Comparison of ENCODE assay signal across 21 cellular contexts in the genomic region with DNA sequence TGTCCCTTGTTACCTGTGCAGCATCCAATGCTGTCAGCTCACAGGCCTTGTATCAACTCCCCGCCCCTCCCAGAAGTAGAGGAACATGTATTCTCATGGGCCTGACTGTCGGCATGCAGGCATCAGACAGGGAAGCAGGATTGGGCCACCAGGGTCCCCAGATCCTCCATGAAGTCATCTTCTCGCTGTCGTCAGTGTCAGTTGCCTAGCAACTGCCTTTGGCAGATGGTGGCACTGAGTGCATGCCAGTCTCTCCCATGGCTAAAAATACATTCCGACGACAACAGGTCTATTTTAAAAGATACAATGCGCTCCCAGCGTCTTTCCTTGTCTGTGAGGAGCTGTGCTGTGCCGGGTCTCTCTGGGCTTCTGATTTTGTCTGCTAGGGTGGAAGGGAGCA. TPM values are rescaled to one million over a fixed set of nuclear protein-coding genes. Genes with fewer than 3 reads are reported as not detected.
DNase-seq lines count a peak whose midpoint lies in the region; ATAC-seq and TF ChIP-seq lines count a peak whose summit lies in the region.
"Had no signal": no experiment of that assay in that cellular context is flagged by ENCODE, and none has a peak within 500 bp of the region (broad histone marks: within the 10 kb centered on the region; RNA-seq: fewer than 3 reads in every experiment).

No MANE protein-coding gene starts in this region.

- 65 to 70% methylated on average over 7 to 9 of the region's 9 CpGs for WGBS in body of pancreas, 2 donors

- DNase-seq in NCI-H1417 (lab: John Stamatoyannopoulos, UW), result peak in 2 of 3 experiments; percentile 40 to 61
- DNase-seq in NCI-H1417 treated with DMSO at 0.1 percent for 48 hours (lab: John Stamatoyannopoulos, UW), result no peak
- peak in 3 of 4 donors; percentile 20 to 35 (median 29) for DNase-seq in body of pancreas
- peak; percentile 32 to 46 for DNase-seq in hippocampal formation (lab: John Stamatoyannopoulos, UW)
- peak; percentile 50 for DNase-seq in retina
- DNase-seq in NK-92 treated with Interleukin-12 subunit alpha and Interleukin-12 subunit beta, amount 100 ng/mL, for 24 hours (lab: John Stamatoyannopoulos, UW), result no peak
- DNase-seq in central memory CD4-positive, alpha-beta T cell, result no peak
- no peak for DNase-seq in stimulated activated naive CD4-positive, alpha-beta T cell (lab: John Stamatoyannopoulos, UW)
- DNase-seq: 8988T; activated CD8-positive, alpha-beta memory T cell treated with anti-CD3 and anti-CD28 coated beads, Interleukin-2, amount 50 U/mL, for 48 hours; activated naive CD4-positive, alpha-beta T cell treated with Interleukin-2 at 50 U/mL for 16 hours; effector CD4-positive, alpha-beta T cell; GOT3; NCI-H187 treated with DMSO at 0.1 percent for 48 hours; SIG-M5; stimulated activated CD4-positive, alpha-beta T cell treated with anti-CD3 and anti-CD28 coated beads, Interleukin-1b, Interleukin-23, amount 100 ng/mL, for 48 hours; T-helper 9 cell had no signal

- H3K27me3 ChIP-seq in body of pancreas, result no peaks in the 10 kb centered on the region
- H3K27me3 ChIP-seq: hepatocyte had no signal

- no peak for TF ChIP-seq POLR2A in body of pancreas (IDR thresholded peaks at IDR 0.05)

- H3K4me3 ChIP-seq in body of pancreas, result no peak overlapping the region
- H3K4me3 ChIP-seq: GM12878, hepatocyte, thoracic aorta had no signal

- TF ChIP-seq CTCF in body of pancreas (IDR thresholded peaks at IDR 0.05), result no peak

- ATAC-seq in body of pancreas, result no peak
- ATAC-seq: GM12878 had no signal

- no peaks in the 10 kb centered on the region for H3K9me3 ChIP-seq in body of pancreas
- H3K9me3 ChIP-seq: thoracic aorta had no signal

- H3K36me3 ChIP-seq in body of pancreas (replicated peaks in 1 of 2; ENCODE audit: insufficient read depth in 1 of 2, low read depth in 2 of 2), result no peaks in the 10 kb centered on the region
- H3K36me3 ChIP-seq: thoracic aorta had no signal

- H3K4me1 ChIP-seq in body of pancreas, result no peaks in the 10 kb centered on the region

- no peak overlapping the region for H3K27ac ChIP-seq in body of pancreas
- H3K27ac ChIP-seq: hepatocyte, thoracic aorta had no signal

- intact Hi-C loops in body of pancreas (cut with DNase I), result no loop called here

RNA-seq across cellular contexts. Expression of a gene that starts 36.8 kb away (rescaled TPM):
- not detected for total RNA-seq in body of pancreas
- total RNA-seq: GM12878, hepatocyte, HT-29, thoracic aorta had no signal

Comparison
In these comparisons a context has a peak if more than half of its experiments do, and no peak if none do; other contexts are left out.
1. DNase-seq: peak in NCI-H1417 (2 of 3), body of pancreas (3 of 4), hippocampal formation (2 of 2) and retina (single experiment); none in NCI-H1417 treated with DMSO at 0.1 percent for 48 hours (single experiment), NK-92 treated with Interleukin-12 subunit alpha and Interleukin-12 subunit beta, amount 100 ng/mL, for 24 hours (single experiment), central memory CD4-positive, alpha-beta T cell (single experiment) and stimulated activated naive CD4-positive, alpha-beta T cell (0 of 6).